17 cellular contexts compared by ENCODE assay signal in the genomic region with DNA sequence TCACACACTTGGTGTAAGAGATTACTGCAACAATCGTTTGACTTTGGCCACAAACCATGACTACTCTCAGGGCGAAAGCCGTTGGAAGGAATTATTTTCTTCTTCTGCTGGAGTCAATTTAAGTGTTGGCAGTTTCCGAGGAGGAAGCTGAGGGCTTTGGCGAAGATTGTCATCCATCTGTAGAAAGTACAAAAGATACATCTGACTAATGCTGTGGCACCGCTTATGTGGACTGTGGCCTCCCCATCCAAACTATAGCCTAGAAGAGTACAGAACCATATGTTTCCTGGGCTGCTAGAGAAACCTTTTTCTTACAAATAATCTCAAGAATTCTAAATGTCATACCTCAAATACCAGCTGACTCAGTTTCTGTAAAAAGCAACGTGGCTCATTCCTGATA.
"Had no signal": no experiment of that assay in that cellular context is flagged by ENCODE, and none has a peak within 500 bp of the region (broad histone marks: within the 10 kb centered on the region; RNA-seq: fewer than 3 reads in every experiment).

No MANE protein-coding gene starts in this region.

- H3K4me3 ChIP-seq: adrenal gland, gastroesophageal sphincter, heart right ventricle, right atrium auricular region, SK-N-MC, stomach, testis had no signal

- H3K27me3 Mint-ChIP-seq: natural killer cell treated with Interleukin-12 subunit alpha and Interleukin-12 subunit beta and Interleukin-15 and Interleukin-18, amount 100 ng/mL, for 72 hours; T-cell had no signal

- DNase-seq: activated CD4-positive, CD25-positive, alpha-beta regulatory T cell treated with anti-CD3 and anti-CD28 coated beads, Interleukin-2, amount 50 U/mL, for 72 hours; activated CD8-positive, alpha-beta memory T cell treated with anti-CD3 and anti-CD28 coated beads for 24 hours; activated gamma-delta T cell treated with Interleukin-2 at 50 U/mL for 16 hours; adrenal gland; erythroblast; heart right ventricle; mesendoderm; nucleus accumbens; stimulated activated CD4-positive, alpha-beta T cell treated with anti-CD3 and anti-CD28 coated beads, Interleukin-15, amount 100 ng/mL, for 24 hours; stimulated activated CD4-positive, alpha-beta T cell treated with anti-CD3 and anti-CD28 coated beads, Interleukin-4, amount 100 ng/mL, for 1 hour; stomach; T-cell; testis had no signal

- H3K27ac ChIP-seq: adrenal gland, gastroesophageal sphincter, heart right ventricle, right atrium auricular region, stomach, testis had no signal

- ATAC-seq: gastroesophageal sphincter; heart right ventricle; natural killer cell treated with Interleukin-12 subunit alpha and Interleukin-12 subunit beta and Interleukin-15 and Interleukin-18, amount 100 ng/mL, for 72 hours; T-cell had no signal

- H3K27me3 ChIP-seq: adrenal gland, gastroesophageal sphincter, heart right ventricle, right atrium auricular region, stomach, testis had no signal

- H3K9me3 Mint-ChIP-seq: natural killer cell treated with Interleukin-12 subunit alpha and Interleukin-12 subunit beta and Interleukin-15 and Interleukin-18, amount 100 ng/mL, for 72 hours; T-cell had no signal

- H3K9me3 ChIP-seq: adrenal gland, gastroesophageal sphincter, heart right ventricle, right atrium auricular region, stomach, testis had no signal

- H3K4me3 Mint-ChIP-seq: natural killer cell treated with Interleukin-12 subunit alpha and Interleukin-12 subunit beta and Interleukin-15 and Interleukin-18, amount 100 ng/mL, for 72 hours; T-cell had no signal

- H3K4me1 ChIP-seq: adrenal gland, gastroesophageal sphincter, right atrium auricular region, stomach, testis had no signal
